In the genomic region with DNA sequence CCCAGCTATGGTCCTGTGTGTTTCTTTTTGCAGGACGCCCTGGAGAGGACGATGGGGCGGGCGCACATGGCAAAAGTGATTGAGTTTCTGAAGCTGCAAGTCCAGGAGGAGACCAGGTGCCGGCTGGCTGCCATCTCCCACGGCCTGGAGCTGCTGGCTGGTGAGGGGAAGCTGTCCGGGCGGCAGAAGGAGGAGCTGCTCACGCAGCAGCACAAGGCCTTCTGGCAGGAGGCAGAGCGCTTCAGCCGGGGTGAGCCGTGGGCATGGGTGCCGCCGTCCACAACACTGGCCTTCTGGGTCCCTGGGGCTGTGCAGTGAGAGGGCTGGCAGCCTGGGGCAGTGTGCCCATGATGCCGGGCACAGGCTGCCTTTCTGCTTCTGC, we compare ENCODE assay signal across 16 cellular contexts. TPM values are rescaled to one million over a fixed set of nuclear protein-coding genes. Genes with fewer than 3 reads are reported as not detected.
DNase-seq lines count a peak whose midpoint lies in the region; ATAC-seq and TF ChIP-seq lines count a peak whose summit lies in the region.
"Had no signal": no experiment of that assay in that cellular context is flagged by ENCODE, and none has a peak within 500 bp of the region (broad histone marks: within the 10 kb centered on the region; RNA-seq: fewer than 3 reads in every experiment).

No MANE protein-coding gene starts in this region.

- TF ChIP-seq CTCF in IMR-90 (conservative IDR thresholded peaks at IDR 0.05; ENCODE audit: low read depth, low read length) (no peak), endodermal cell (conservative IDR thresholded peaks at IDR 0.05) (no peak)

- no peak for ATAC-seq in IMR-90 (ENCODE audit: low read depth)
- ATAC-seq in SK-N-SH treated with all-trans-retinoic acid at 6 μM for 48 hours = no peak; the same call in 2 of the 3 replicates

- peaks cover 43% of the 10 kb centered on the region for H3K9me1 ChIP-seq in IMR-90 (ENCODE audit: insufficient read depth, low read length)

- H3K27ac ChIP-seq in ACC112 (ENCODE audit: low read depth, low read length) = peak overlapping the region; percentile 99
- peak overlapping the region; percentile 29 for H3K27ac ChIP-seq in IMR-90 (ENCODE audit: insufficient read depth, low read length)
- no peak overlapping the region for H3K27ac ChIP-seq in endodermal cell (ENCODE audit: low read depth, low read length)
- H3K27ac ChIP-seq: esophagus muscularis mucosa had no signal

- no peaks in the 10 kb centered on the region for H3K79me2 ChIP-seq in ACC112 (ENCODE audit: control insufficient read depth, insufficient read depth, low read length, unreplicated experiment)

- no peak overlapping the region for H3K4me3 Mint-ChIP-seq in endodermal cell
- H3K4me3 Mint-ChIP-seq: activated CD4-positive, alpha-beta memory T cell treated with anti-CD3 and anti-CD28 coated beads for 36 hours had no signal

- H2BK15ac ChIP-seq in IMR-90 (ENCODE audit: low read depth, low read length) = peak overlapping the region; percentile 38; the same call in 1 of the 3 replicates

- dilution Hi-C loops in IMR-90 (cut with HindIII; ENCODE audit: low sequenced_read_pairs, unreplicated experiment) = no loop called here

- no peak overlapping the region for H3K4me2 ChIP-seq in IMR-90 (ENCODE audit: low read depth, low read length)

- H2AFZ ChIP-seq in ACC112 (ENCODE audit: low read length, unreplicated experiment) (no peak overlapping the region), IMR-90 (replicated peaks; ENCODE audit: low read length, poor library complexity) (peak overlapping the region; percentile 29)

- peak overlapping the region; percentile 93 for H2BK5ac ChIP-seq in IMR-90 (ENCODE audit: low read depth, low read length, poor library complexity, severe bottlenecking)

- H3K27me3 ChIP-seq in ACC112 (ENCODE audit: insufficient read depth, low read length) (no peaks in the 10 kb centered on the region), IMR-90 (ENCODE audit: control insufficient read depth, insufficient read depth, low read length) (no peaks in the 10 kb centered on the region), endodermal cell (ENCODE audit: control insufficient read depth, insufficient read depth, low read length, poor library complexity, severe bottlenecking) (no peaks in the 10 kb centered on the region)
- H3K27me3 ChIP-seq: esophagus muscularis mucosa had no signal

- peaks cover 68% of the 10 kb centered on the region for H3K36me3 Mint-ChIP-seq in endodermal cell (ENCODE audit: low read depth)
- H3K36me3 Mint-ChIP-seq: activated CD4-positive, alpha-beta memory T cell treated with anti-CD3 and anti-CD28 coated beads for 36 hours had no signal

- H3K27ac Mint-ChIP-seq in endodermal cell = peak overlapping the region; percentile 33
- H3K27ac Mint-ChIP-seq: activated CD4-positive, alpha-beta memory T cell treated with anti-CD3 and anti-CD28 coated beads for 36 hours had no signal

- peak overlapping the region; percentile 93 for H2AK9ac ChIP-seq in IMR-90 (replicated peaks; ENCODE audit: low read depth, low read length, poor library complexity)

- H3K9ac ChIP-seq in IMR-90 (ENCODE audit: low read depth, low read length) (no peak overlapping the region), endodermal cell (ENCODE audit: extremely low read depth, low read length, poor library complexity, severe bottlenecking) (no peak overlapping the region)

- intact Hi-C loops in IMR-90 (cut with micrococcal nuclease) = no loop called here

- H3K4ac ChIP-seq in IMR-90 (ENCODE audit: low read depth, low read length) = peak overlapping the region; percentile 97

- BruUV-seq in IMR-90 (replicated peaks; lab: Mats Ljungman, UMichigan) = no TSS peak

- H2BK120ac ChIP-seq in IMR-90 (ENCODE audit: low read depth, low read length) = peak overlapping the region; percentile 95

- no peak overlapping the region for H3K56ac ChIP-seq in IMR-90 (ENCODE audit: extremely low read depth, insufficient read depth, low read length)

- WGBS in IMR-90 (ENCODE audit: extremely low coverage in 2 of 2, insufficient read length in 1 of 2), 2 experiments = 100% methylated on average over 1 of the region's 15 CpGs; no CpG with 5 or more reads in 1 of the 2 experiments
- 72 to 82% methylated on average over 4 to 15 of the region's 15 CpGs for WGBS in endodermal cell (ENCODE audit: insufficient coverage in 1 of 2, insufficient read length in 1 of 2), 2 experiments

- H3K14ac ChIP-seq in IMR-90 (replicated peaks; ENCODE audit: low read depth, low read length) = no peak overlapping the region

- H2AK5ac ChIP-seq in IMR-90 (ENCODE audit: low read depth, low read length) = peak overlapping the region; percentile 86

- peak overlapping the region; percentile 72; the same call in 1 of the 2 replicates for H4K91ac ChIP-seq in IMR-90 (ENCODE audit: insufficient read depth, low read depth, low read length)

- peaks cover 19 to 72% of the 10 kb centered on the region in 2 experiments for H3K79me1 ChIP-seq in IMR-90 (ENCODE audit: low read depth in 1 of 2, low read length in 2 of 2)

- H3K23ac ChIP-seq in IMR-90 (ENCODE audit: low read depth, low read length) = no peak overlapping the region

- H2BK20ac ChIP-seq in IMR-90 (ENCODE audit: low read depth, low read length) = peak overlapping the region; percentile 57

- H3K27me3 Mint-ChIP-seq in endodermal cell (ENCODE audit: insufficient read depth) = peaks cover 25% of the 10 kb centered on the region
- H3K27me3 Mint-ChIP-seq: activated CD4-positive, alpha-beta memory T cell treated with anti-CD3 and anti-CD28 coated beads for 36 hours had no signal

- H3K9me3 ChIP-seq in IMR-90 (ENCODE audit: control insufficient read depth, insufficient read depth, low read length) (no peaks in the 10 kb centered on the region), endodermal cell (ENCODE audit: control insufficient read depth, low read length) (peaks cover 6% of the 10 kb centered on the region)

- H3K4me3 ChIP-seq in ACC112 (ENCODE audit: low read depth, low read length) = no peak overlapping the region
- no peak overlapping the region for H3K4me3 ChIP-seq in IMR-90 (ENCODE audit: insufficient read depth, low read depth, low read length)
- H3K4me3 ChIP-seq in endodermal cell (ENCODE audit: low read length) = no peak overlapping the region
- H3K4me3 ChIP-seq: esophagus muscularis mucosa had no signal

- peaks cover 23% of the 10 kb centered on the region for H3K4me1 Mint-ChIP-seq in endodermal cell

- H3K36me3 ChIP-seq in ACC112 (ENCODE audit: insufficient read depth, low read length) = peaks cover 27% of the 10 kb centered on the region; the same call in 1 of the 2 replicates
- peaks cover 62% of the 10 kb centered on the region for H3K36me3 ChIP-seq in IMR-90 (ENCODE audit: control insufficient read depth, insufficient read depth, low read length)
- H3K36me3 ChIP-seq in endodermal cell (ENCODE audit: control insufficient read depth, insufficient read depth, low read length) = peaks cover 23% of the 10 kb centered on the region

- POLR2A ChIA-PET in IMR-90 (lab: Charles Lee; ENCODE audit: unreplicated experiment) = no interaction called here

- H3K18ac ChIP-seq in IMR-90 (ENCODE audit: low read depth, low read length) = 0 out of 2 replicates have a peak overlapping the region, but pooled peaks have one; percentile 7

- DNase-seq in IMR-90 = no peak
- peak; percentile 73 for DNase-seq in endodermal cell
- DNase-seq in kidney tubule cell (ENCODE audit: low spot score) = peak; percentile 43
- no peak for DNase-seq in D341Med (ENCODE audit: low spot score)
- DNase-seq in KG1 (lab: John Stamatoyannopoulos, UW) = no peak
- no peak for DNase-seq in G401 (ENCODE audit: low spot score)
- DNase-seq: activated CD4-positive, alpha-beta memory T cell treated with anti-CD3 and anti-CD28 coated beads for 36 hours; activated naive CD4-positive, alpha-beta T cell treated with Interleukin-2 at 50 U/mL for 16 hours; DMS153; NCI-H1694 treated with DMSO at 0.1 percent for 48 hours; NCI-H446; SHP77 treated with DMSO at 0.1 percent for 48 hours; stimulated activated CD4-positive, alpha-beta T cell treated with anti-CD3 and anti-CD28 coated beads, Interleukin-2, amount 100 ng/mL, for 48 hours had no signal

- H4K8ac ChIP-seq in IMR-90 (ENCODE audit: low read depth in 2 of 2, low read length in 2 of 2) = peak overlapping the region; percentile 45 to 75; a peak in 3 of 4 replicates

- TF ChIP-seq RAD21 in IMR-90 (IDR thresholded peaks at IDR 0.05; ENCODE audit: low read length) = no peak

- no peaks in the 10 kb centered on the region for H3K9me3 Mint-ChIP-seq in endodermal cell
- H3K9me3 Mint-ChIP-seq: activated CD4-positive, alpha-beta memory T cell treated with anti-CD3 and anti-CD28 coated beads for 36 hours had no signal

- no peak for TF ChIP-seq POLR2A in IMR-90 (IDR thresholded peaks at IDR 0.05; ENCODE audit: low read depth, low read length)

- CTCF ChIA-PET in IMR-90 (lab: Yijun Ruan, JAX) = no interaction called here

- peak overlapping the region; percentile 66; the same call in 1 of the 2 replicates for H4K5ac ChIP-seq in IMR-90 (ENCODE audit: low read depth, low read length)

- H3K4me1 ChIP-seq in ACC112 (ENCODE audit: control insufficient read depth, insufficient read depth, low read length, unreplicated experiment) (peaks cover 71% of the 10 kb centered on the region), IMR-90 (ENCODE audit: control insufficient read depth, insufficient read depth, low read length) (peaks cover 42% of the 10 kb centered on the region), endodermal cell (ENCODE audit: control insufficient read depth, insufficient read depth, low read length) (peaks cover 11% of the 10 kb centered on the region)

- in situ Hi-C loops in IMR-90 (cut with MboI; ENCODE audit: low sequenced_read_pairs) (no loop called here), G401 (cut with HindIII; ENCODE audit: low sequenced_read_pairs) (no loop called here)

- H4K20me1 ChIP-seq in IMR-90 (ENCODE audit: insufficient read depth, low read length) = peaks cover 6% of the 10 kb centered on the region

TF ChIP-seq in IMR-90, 13 proteins besides CTCF, POLR2A, EP300 and RAD21 (continues in another document):
- no peak for TF ChIP-seq FOS (IDR thresholded peaks at IDR 0.05; ENCODE audit: low read depth, low read length)

RNA-seq across cellular contexts. Expression of gene EVC, which starts 41.8 kb away (rescaled TPM):
- total RNA-seq in IMR-90 (2012; rRNA removed) (15.3 and 16.8 TPM in 2 replicates), endodermal cell (10 to 100 TPM; 25.5 to 29.0 TPM)
- polyA plus RNA-seq in IMR-90 (2012; rRNA removed) = 18.8 and 18.9 TPM in 2 replicates
- polyA plus RNA-seq in IMR-90 (2012; cell fraction: cytosol; rRNA removed) = 9.8 and 15.9 TPM in 2 replicates
- polyA plus RNA-seq in IMR-90 (2012; cell fraction: nucleus; rRNA removed; ENCODE audit: low replicate concordance) = 29.5 and 41.2 TPM in 2 replicates
- polyA plus RNA-seq in endodermal cell (2013, experiment 1 of 2) = 9.9 TPM
- polyA plus RNA-seq in endodermal cell (2013, experiment 2 of 2) = 9.5 TPM
- 10.2 and 21.0 TPM in 2 replicates for total RNA-seq in G401 (2014; rRNA removed; shearing (Covaris generic))

RNA-seq across cellular contexts. Expression of gene EVC2, which starts 44.4 kb away (rescaled TPM):
- total RNA-seq in IMR-90 (2012; rRNA removed) (5.8 and 5.9 TPM in 2 replicates), endodermal cell (10 to 100 TPM in 1 of 2 donors, 1 to 10 TPM in 1; 9.7 to 11.7 TPM)
- polyA plus RNA-seq in IMR-90 (2012; rRNA removed) = 2.4 and 2.7 TPM in 2 replicates
- polyA plus RNA-seq in IMR-90 (2012; cell fraction: cytosol; rRNA removed) = 1.5 and 1.9 TPM in 2 replicates
- 6.1 and 7.2 TPM in 2 replicates for polyA plus RNA-seq in IMR-90 (2012; cell fraction: nucleus; rRNA removed; ENCODE audit: low replicate concordance)
- polyA plus RNA-seq in endodermal cell (2013, experiment 1 of 2) = 4.2 TPM
- 3.9 TPM for polyA plus RNA-seq in endodermal cell (2013, experiment 2 of 2)
- 3.6 and 4.9 TPM in 2 replicates for total RNA-seq in G401 (2014; rRNA removed; shearing (Covaris generic))

Comparison
In these comparisons a context has a peak if more than half of its experiments do, and no peak if none do; other contexts are left out.
1. DNase-seq: peak in endodermal cell (single experiment) and kidney tubule cell (single experiment); none in IMR-90 (single experiment), D341Med (single experiment), KG1 (single experiment) and G401 (single experiment).